In genomic region chr3:61134532-61134931, GRCh38 we compare ENCODE assay signal across 23 cellular contexts.
"Had no signal": no experiment of that assay in that cellular context is flagged by ENCODE, and none has a peak within 500 bp of the region (broad histone marks: within the 10 kb centered on the region; RNA-seq: fewer than 3 reads in every experiment).

No MANE protein-coding gene starts in this region.

- H3K36me3 Mint-ChIP-seq: natural killer cell treated with Interleukin-12 subunit alpha and Interleukin-12 subunit beta and Interleukin-15 and Interleukin-18, amount 100 ng/mL, for 72 hours; neural progenitor cell had no signal

- ATAC-seq: left colon; left ventricle myocardium superior; natural killer cell treated with Interleukin-12 subunit alpha and Interleukin-12 subunit beta and Interleukin-15 and Interleukin-18, amount 100 ng/mL, for 72 hours; pancreas; right cardiac atrium had no signal

- H3K27ac Mint-ChIP-seq: natural killer cell treated with Interleukin-12 subunit alpha and Interleukin-12 subunit beta and Interleukin-15 and Interleukin-18, amount 100 ng/mL, for 72 hours; neural progenitor cell; progenitor cell of endocrine pancreas had no signal

- H3K36me3 ChIP-seq: neural progenitor cell, pancreas, stomach had no signal

- H3K4me3 ChIP-seq: hepatocyte, lung, neural progenitor cell, pancreas, stomach had no signal

- DNase-seq: dermis blood vessel endothelial cell; erythroblast; foreskin melanocyte; head of caudate nucleus; left colon; left ventricle myocardium superior; mesenchymal stem cell; midbrain; nucleus accumbens; pancreas; right cardiac atrium; small intestine; stimulated activated CD4-positive, alpha-beta T cell treated with anti-CD3 and anti-CD28 coated beads, Interleukin-12 subunit alpha, Interleukin-12 subunit beta, amount 100 ng/mL, for 4 hours; stimulated activated naive CD4-positive, alpha-beta T cell; stomach; substantia nigra; trophoblast cell had no signal

- FAIRE-seq: pancreas, small intestine, urothelium cell line had no signal

- H3K27me3 Mint-ChIP-seq: progenitor cell of endocrine pancreas had no signal

- H3K4me3 Mint-ChIP-seq: natural killer cell treated with Interleukin-12 subunit alpha and Interleukin-12 subunit beta and Interleukin-15 and Interleukin-18, amount 100 ng/mL, for 72 hours; neural progenitor cell had no signal

- H3K27me3 ChIP-seq: hepatocyte, neural progenitor cell, pancreas, stomach had no signal
